16 cellular contexts compared by ENCODE assay signal in genomic region chr3:59660852-59661624, GRCh38.
DNase-seq lines count a peak whose midpoint lies in the region; ATAC-seq and TF ChIP-seq lines count a peak whose summit lies in the region.
"Had no signal": no experiment of that assay in that cellular context is flagged by ENCODE, and none has a peak within 500 bp of the region (broad histone marks: within the 10 kb centered on the region; RNA-seq: fewer than 3 reads in every experiment).

No MANE protein-coding gene starts in this region.

- no peak for ATAC-seq in activated T-helper 17 cell treated with anti-CD3 and anti-CD28 coated beads, Interleukin-2, amount 50 U/mL, for 72 hours (replicated peaks)
- ATAC-seq in WTC11: no peak
- no peak for ATAC-seq in HG03342 (IDR thresholded peaks at IDR 0.05; ENCODE audit: unreplicated experiment)

- H3K9me3 ChIP-seq in hepatocyte (ENCODE audit: low read depth) (no peaks in the 10 kb centered on the region), MM.1S (replicated peaks; ENCODE audit: insufficient read depth, low read length) (no peaks in the 10 kb centered on the region)
- H3K9me3 ChIP-seq: ovary, transverse colon had no signal

- H3K27ac ChIP-seq in hepatocyte (peak overlapping the region; percentile 42), MM.1S (ENCODE audit: low read length) (no peak overlapping the region)
- H3K27ac ChIP-seq: ovary, transverse colon had no signal

- no peaks in the 10 kb centered on the region for H3K27me3 Mint-ChIP-seq in activated T-helper 17 cell treated with anti-CD3 and anti-CD28 coated beads, Interleukin-2, amount 50 U/mL, for 72 hours
- peaks cover 7% of the 10 kb centered on the region; the same call in 1 of the 2 replicates for H3K27me3 Mint-ChIP-seq in WTC11 (ENCODE audit: low read depth)

- H3K4me1 ChIP-seq in hepatocyte (ENCODE audit: insufficient read depth) (peaks cover 37% of the 10 kb centered on the region), MM.1S (ENCODE audit: low read length) (no peaks in the 10 kb centered on the region)

- H2AFZ ChIP-seq in hepatocyte: no peak overlapping the region
- H2AFZ ChIP-seq in MM.1S (ENCODE audit: low read length): no peak overlapping the region

- H3K9me2 ChIP-seq in hepatocyte (replicated peaks; ENCODE audit: insufficient read depth): no peaks in the 10 kb centered on the region
- H3K9me2 ChIP-seq in MM.1S (replicated peaks; ENCODE audit: insufficient read depth, low read length): no peaks in the 10 kb centered on the region

- H3K4me1 Mint-ChIP-seq in activated T-helper 17 cell treated with anti-CD3 and anti-CD28 coated beads, Interleukin-2, amount 50 U/mL, for 72 hours: no peaks in the 10 kb centered on the region
- peaks cover 17% of the 10 kb centered on the region for H3K4me1 Mint-ChIP-seq in WTC11

- no peaks in the 10 kb centered on the region for H3K9me3 Mint-ChIP-seq in activated T-helper 17 cell treated with anti-CD3 and anti-CD28 coated beads, Interleukin-2, amount 50 U/mL, for 72 hours
- peaks cover 4% of the 10 kb centered on the region; the same call in 1 of the 2 replicates for H3K9me3 Mint-ChIP-seq in WTC11

- H3K4me3 ChIP-seq in hepatocyte (no peak overlapping the region), MM.1S (ENCODE audit: low read length) (no peak overlapping the region)
- H3K4me3 ChIP-seq: ovary, transverse colon had no signal

- CTCF ChIA-PET in WTC11 (lab: Charles Lee): no interaction called here

- no peaks in the 10 kb centered on the region for H3F3A ChIP-seq in MM.1S (ENCODE audit: insufficient read depth, low read length)

- H3K36me3 ChIP-seq in hepatocyte (replicated peaks; ENCODE audit: insufficient read depth, low read depth): no peaks in the 10 kb centered on the region
- no peaks in the 10 kb centered on the region for H3K36me3 ChIP-seq in MM.1S (replicated peaks; ENCODE audit: insufficient read depth, low read length)
- H3K36me3 ChIP-seq: ovary, transverse colon had no signal

- POLR2A ChIA-PET in WTC11 (lab: Charles Lee): no interaction called here

- no peaks in the 10 kb centered on the region for H3K36me3 Mint-ChIP-seq in activated T-helper 17 cell treated with anti-CD3 and anti-CD28 coated beads, Interleukin-2, amount 50 U/mL, for 72 hours (ENCODE audit: low read depth)
- no peaks in the 10 kb centered on the region for H3K36me3 Mint-ChIP-seq in WTC11

- no peak overlapping the region for H3K27ac Mint-ChIP-seq in activated T-helper 17 cell treated with anti-CD3 and anti-CD28 coated beads, Interleukin-2, amount 50 U/mL, for 72 hours
- H3K27ac Mint-ChIP-seq in WTC11: no peak overlapping the region

- H3K79me2 ChIP-seq in hepatocyte (no peaks in the 10 kb centered on the region), MM.1S (ENCODE audit: low read length) (no peaks in the 10 kb centered on the region)

- 44% methylated on average over 9 of the region's 9 CpGs for WGBS in hepatocyte (ENCODE audit: low lambda C conversion rate, missing lambda C conversion rate)

- no peak overlapping the region for H3K9ac ChIP-seq in MM.1S (ENCODE audit: low read length)

- H3K4me3 Mint-ChIP-seq in activated T-helper 17 cell treated with anti-CD3 and anti-CD28 coated beads, Interleukin-2, amount 50 U/mL, for 72 hours: no peak overlapping the region
- no peak overlapping the region for H3K4me3 Mint-ChIP-seq in WTC11

- H3K4me2 ChIP-seq in hepatocyte (peak overlapping the region; percentile 38), MM.1S (ENCODE audit: low read depth, low read length) (no peak overlapping the region)

- H4K20me1 ChIP-seq in hepatocyte (ENCODE audit: insufficient read depth, poor library complexity, severe bottlenecking) (no peaks in the 10 kb centered on the region), MM.1S (ENCODE audit: insufficient read depth, low read length) (no peaks in the 10 kb centered on the region)

- TF ChIP-seq CTCF in hepatocyte (IDR thresholded peaks at IDR 0.05; ENCODE audit: poor library complexity) (no peak), MM.1S (IDR thresholded peaks at IDR 0.05; ENCODE audit: low read length) (no peak), WTC11 (IDR thresholded peaks at IDR 0.05) (no peak)

- no peaks in the 10 kb centered on the region for H3K27me3 ChIP-seq in hepatocyte
- no peaks in the 10 kb centered on the region for H3K27me3 ChIP-seq in MM.1S (replicated peaks; ENCODE audit: insufficient read depth, low read length)
- H3K27me3 ChIP-seq: ovary, transverse colon had no signal

- peak; percentile 72 for DNase-seq in DMS153 (lab: John Stamatoyannopoulos, UW)
- DNase-seq in NCI-H1105 (lab: John Stamatoyannopoulos, UW): peak; percentile 49
- DNase-seq in NCI-H510A treated with DMSO at 0.1 percent for 48 hours (lab: John Stamatoyannopoulos, UW): peak; percentile 70
- DNase-seq in hepatocyte (ENCODE audit: low spot score): no peak
- no peak for DNase-seq in MM.1S
- no peak for DNase-seq in WTC11 (ENCODE audit: low spot score)
- DNase-seq: activated CD4-positive, alpha-beta T cell treated with anti-CD3 and anti-CD28 coated beads for 48 hours; activated T-cell treated with anti-CD3 and anti-CD28 coated beads for 4 hours; Calu3; cerebellar nuclear complex; ovary; SIG-M5; stimulated activated CD4-positive, alpha-beta T cell treated with anti-CD3 and anti-CD28 coated beads, Interleukin-4, amount 100 ng/mL, for 24 hours; transverse colon had no signal

TF ChIP-seq in WTC11, 78 proteins besides CTCF, POLR2A, EP300 and RAD21:
- TF ChIP-seq ZNF121 (CRISPR knock-in tag; IDR thresholded peaks at IDR 0.05) (no peak), TP53 (CRISPR knock-in tag; IDR thresholded peaks at IDR 0.05) (no peak), NR1H2 (CRISPR knock-in tag; IDR thresholded peaks at IDR 0.05) (no peak), CREM (CRISPR knock-in tag; IDR thresholded peaks at IDR 0.05) (no peak), TEAD1 (CRISPR knock-in tag; IDR thresholded peaks at IDR 0.05) (no peak), RORB (CRISPR knock-in tag; IDR thresholded peaks at IDR 0.05) (no peak), MLX (CRISPR knock-in tag; IDR thresholded peaks at IDR 0.05) (no peak), CREB1 (CRISPR knock-in tag; IDR thresholded peaks at IDR 0.05) (no peak), ESRRA (CRISPR knock-in tag; IDR thresholded peaks at IDR 0.05; ENCODE audit: borderline replicate concordance) (no peak), FOXJ3 (CRISPR knock-in tag; IDR thresholded peaks at IDR 0.05; ENCODE audit: borderline replicate concordance) (no peak)
- TF ChIP-seq, protein P1, sequence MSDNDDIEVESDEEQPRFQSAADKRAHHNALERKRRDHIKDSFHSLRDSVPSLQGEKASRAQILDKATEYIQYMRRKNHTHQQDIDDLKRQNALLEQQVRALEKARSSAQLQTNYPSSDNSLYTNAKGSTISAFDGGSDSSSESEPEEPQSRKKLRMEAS (CRISPR knock-in tag; IDR thresholded peaks at IDR 0.05): no peak

Comparison
In these comparisons a context has a peak if more than half of its experiments do, and no peak if none do; other contexts are left out.
1. DNase-seq: peak in DMS153 (single experiment), NCI-H1105 (single experiment) and NCI-H510A treated with DMSO at 0.1 percent for 48 hours (single experiment); none in hepatocyte (single experiment), MM.1S (single experiment) and WTC11 (single experiment).